ENCODE assay signal across 8 cellular contexts in the genomic region with DNA sequence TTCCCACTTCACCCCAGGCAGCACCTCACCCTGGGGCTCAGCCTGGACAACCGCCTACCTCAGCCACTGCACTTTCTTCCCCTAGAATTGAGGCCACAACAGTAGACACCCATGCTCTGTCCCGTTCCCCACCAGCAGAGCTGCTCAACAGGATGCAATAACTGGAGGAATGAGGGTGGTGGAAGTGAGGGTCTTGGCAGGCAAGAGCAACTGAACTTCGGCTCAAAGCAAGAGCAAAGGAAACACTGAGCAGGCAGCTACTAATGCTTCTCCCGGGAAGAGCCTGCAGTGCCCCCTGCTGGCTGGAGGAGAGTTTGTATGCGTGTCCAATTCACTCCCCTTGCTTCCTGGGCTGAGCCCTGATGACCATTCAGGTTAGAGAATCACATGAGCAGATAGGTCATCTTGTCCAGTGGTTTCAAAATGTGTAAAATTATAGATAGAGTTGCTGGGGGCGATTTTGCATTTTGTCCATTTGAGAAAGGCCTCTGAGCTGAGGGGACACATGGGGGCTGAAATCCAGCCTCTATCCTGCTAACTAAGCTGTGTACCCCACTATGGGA. TPM values are rescaled to one million over a fixed set of nuclear protein-coding genes. Genes with fewer than 3 reads are reported as not detected.
A peak's percentile ranks its signal among the peaks of the same experiment; 100 is the strongest.
DNase-seq lines count a peak whose midpoint lies in the region; ATAC-seq, FAIRE-seq and TF ChIP-seq lines count a peak whose summit lies in the region.

No MANE protein-coding gene starts in this region.

- intact Hi-C loops in right cardiac atrium (cut with DNase I) = no loop called here

- H3K79me2 ChIP-seq in Loucy (ENCODE audit: insufficient read depth, low read length) = no peaks in the 10 kb centered on the region

- peak overlapping the region; percentile 66 for H3K4me2 ChIP-seq in Loucy (ENCODE audit: low read depth, low read length, poor library complexity, severe bottlenecking)

- peak overlapping the region; percentile 42 for H3K4me3 Mint-ChIP-seq in activated naive CD8-positive, alpha-beta T cell treated with anti-CD3 and anti-CD28 coated beads for 36 hours

- H4K20me1 ChIP-seq in Loucy (ENCODE audit: insufficient read depth, low read length, poor library complexity, severe bottlenecking) = no peaks in the 10 kb centered on the region

- TF ChIP-seq CTCF in GM12865 (IDR thresholded peaks at IDR 0.05; ENCODE audit: insufficient read depth, low read depth, low read length, missing control alignments) = peak; percentile 90
- peak; percentile 96 for TF ChIP-seq CTCF in Loucy (conservative IDR thresholded peaks at IDR 0.05; ENCODE audit: low read length)

- no peaks in the 10 kb centered on the region for H3K36me3 Mint-ChIP-seq in activated naive CD8-positive, alpha-beta T cell treated with anti-CD3 and anti-CD28 coated beads for 36 hours

- H3K36me3 ChIP-seq in Loucy (ENCODE audit: insufficient read depth, low read length) (no peaks in the 10 kb centered on the region), small intestine (ENCODE audit: control insufficient read depth in 2 of 2, insufficient read depth in 2 of 2, low read length in 2 of 2) (no peaks in the 10 kb centered on the region)

- 25% methylated on average over 6 of the region's 6 CpGs for WGBS in right cardiac atrium
- WGBS in small intestine, 3 donors = 20 to 26% (median 25%) methylated on average over 6 of the region's 6 CpGs

- H3K4me1 ChIP-seq in Loucy (ENCODE audit: insufficient read depth, low read length, poor library complexity, severe bottlenecking) (peaks cover 6% of the 10 kb centered on the region), right cardiac atrium (ENCODE audit: control insufficient read depth, insufficient read depth, low read length) (peaks cover 5% of the 10 kb centered on the region), small intestine (ENCODE audit: control insufficient read depth in 2 of 2, insufficient read depth in 1 of 2, low read depth in 1 of 2, low read length in 1 of 2) (no peaks in the 10 kb centered on the region)

- no peaks in the 10 kb centered on the region for H3K9me2 ChIP-seq in Loucy (replicated peaks; ENCODE audit: low read depth, low read length)

- H3K27me3 Mint-ChIP-seq in activated naive CD8-positive, alpha-beta T cell treated with anti-CD3 and anti-CD28 coated beads for 36 hours = peaks cover 15% of the 10 kb centered on the region

- peak; percentile 90 for DNase-seq in GM12865 (ENCODE audit: low read depth)
- DNase-seq in SKM-1 (lab: John Stamatoyannopoulos, UW; ENCODE audit: unreplicated experiment) = peak; percentile 65
- DNase-seq in activated naive CD8-positive, alpha-beta T cell treated with anti-CD3 and anti-CD28 coated beads for 36 hours = peak; percentile 74
- peak; percentile 75 to 90 (median 83) for DNase-seq in right cardiac atrium
- DNase-seq in small intestine = peak; percentile 63

- ATAC-seq in right cardiac atrium (peak; percentile 17 to 53), GM21515 (IDR thresholded peaks at IDR 0.05; ENCODE audit: unreplicated experiment) (no peak), GM19035 (IDR thresholded peaks at IDR 0.05; ENCODE audit: unreplicated experiment) (no peak)

- FAIRE-seq in small intestine (lab: Jason Lieb, UNC) = no peak

- H3K4me1 Mint-ChIP-seq in activated naive CD8-positive, alpha-beta T cell treated with anti-CD3 and anti-CD28 coated beads for 36 hours = peaks cover 11% of the 10 kb centered on the region

- H3K27me3 ChIP-seq in Loucy (ENCODE audit: insufficient read depth, low read length, poor library complexity, severe bottlenecking) = no peaks in the 10 kb centered on the region
- no peaks in the 10 kb centered on the region for H3K27me3 ChIP-seq in right cardiac atrium (ENCODE audit: control insufficient read depth, insufficient read depth)
- H3K27me3 ChIP-seq in small intestine (ENCODE audit: control insufficient read depth in 2 of 2, insufficient read depth in 2 of 2, low read length in 2 of 2) = no peaks in the 10 kb centered on the region

- no peaks in the 10 kb centered on the region for H3K9me3 Mint-ChIP-seq in activated naive CD8-positive, alpha-beta T cell treated with anti-CD3 and anti-CD28 coated beads for 36 hours

- H3K27ac Mint-ChIP-seq in activated naive CD8-positive, alpha-beta T cell treated with anti-CD3 and anti-CD28 coated beads for 36 hours = no peak overlapping the region

- no peak overlapping the region for H3K4me3 ChIP-seq in GM12865 (ENCODE audit: low read depth, low read length)
- H3K4me3 ChIP-seq in Loucy (ENCODE audit: low read length, poor library complexity, severe bottlenecking) = peak overlapping the region; percentile 68
- no peak overlapping the region for H3K4me3 ChIP-seq in right cardiac atrium (ENCODE audit: low read length)
- no peak overlapping the region for H3K4me3 ChIP-seq in small intestine (ENCODE audit: low read depth in 1 of 2, low read length in 2 of 2)

- H3K9me3 ChIP-seq in Loucy (ENCODE audit: insufficient read depth, low read depth, low read length) (no peaks in the 10 kb centered on the region), right cardiac atrium (ENCODE audit: control insufficient read depth, low read length) (no peaks in the 10 kb centered on the region), small intestine (ENCODE audit: control insufficient read depth, low read depth) (no peaks in the 10 kb centered on the region)

- peak overlapping the region; percentile 94 for H2AFZ ChIP-seq in Loucy (ENCODE audit: low read length)

- H3F3A ChIP-seq in Loucy (ENCODE audit: low read depth) = no peaks in the 10 kb centered on the region

- peak overlapping the region; percentile 55 for H3K9ac ChIP-seq in Loucy (ENCODE audit: low read depth, low read length, poor library complexity, severe bottlenecking)

- H3K27ac ChIP-seq in right cardiac atrium (ENCODE audit: low read length) (no peak overlapping the region), small intestine (ENCODE audit: low read depth in 1 of 2, low read length in 1 of 2) (no peak overlapping the region)

RNA-seq across cellular contexts. Expression of a gene that starts 13.9 kb away (rescaled TPM):
- under 1 TPM in 1 of 2 experiments, not detected in 1; 0.32 TPM for total RNA-seq in activated naive CD8-positive, alpha-beta T cell treated with anti-CD3 and anti-CD28 coated beads for 36 hours
- total RNA-seq in right cardiac atrium = 10 to 100 TPM; 18.2 to 44.8 (median 41.3) TPM
- polyA plus RNA-seq in right cardiac atrium = 5.7 TPM
- under 1 TPM in 1 of 3 donors, not detected in 2; 0.16 TPM for polyA plus RNA-seq in small intestine

RNA-seq across cellular contexts. Expression of a gene that starts 18.6 kb away (rescaled TPM):
- under 1 TPM; 0.08 to 0.26 TPM for total RNA-seq in activated naive CD8-positive, alpha-beta T cell treated with anti-CD3 and anti-CD28 coated beads for 36 hours
- 10 to 100 TPM; 25.9 to 50.5 (median 32.8) TPM for total RNA-seq in right cardiac atrium
- polyA plus RNA-seq in right cardiac atrium = 22.6 TPM
- polyA plus RNA-seq in small intestine = 1 to 10 TPM in 2 of 3 donors, not detected in 1; 1.1 to 4.7 TPM

RNA-seq across cellular contexts. Expression of a gene that starts 33.2 kb away (rescaled TPM):
- total RNA-seq in activated naive CD8-positive, alpha-beta T cell treated with anti-CD3 and anti-CD28 coated beads for 36 hours = 1 to 10 TPM; 1.8 to 2.2 TPM
- 1 to 10 TPM in 3 of 4 donors, under 1 TPM in 1; 0.89 to 5.2 (median 4.1) TPM for total RNA-seq in right cardiac atrium
- polyA plus RNA-seq in right cardiac atrium (2.8 TPM), small intestine (under 1 TPM; 0.21 to 0.27 (median 0.22) TPM)

Comparison
In these comparisons a context has a peak if more than half of its experiments do, and no peak if none do; other contexts are left out.
1. ATAC-seq: peak in right cardiac atrium (2 of 2); none in GM21515 (single experiment) and GM19035 (single experiment).
2. RNA of a gene that starts 13.9 kb away (total RNA-seq): 18.2 to 44.8 TPM in right cardiac atrium; 0.32 TPM in activated naive CD8-positive, alpha-beta T cell treated with anti-CD3 and anti-CD28 coated beads for 36 hours; every median in the first group is over 10 times any median in the second.
3. RNA of a gene that starts 18.6 kb away (total RNA-seq): 25.9 to 50.5 TPM in right cardiac atrium; 0.08 to 0.26 TPM in activated naive CD8-positive, alpha-beta T cell treated with anti-CD3 and anti-CD28 coated beads for 36 hours; every median in the first group is over 10 times any median in the second.
4. Peak in every context shown above with its lines, with median percentiles within 50 percentile points of each other: DNase-seq.